ENCODE assay signal across 1 cellular context in the genomic region with DNA sequence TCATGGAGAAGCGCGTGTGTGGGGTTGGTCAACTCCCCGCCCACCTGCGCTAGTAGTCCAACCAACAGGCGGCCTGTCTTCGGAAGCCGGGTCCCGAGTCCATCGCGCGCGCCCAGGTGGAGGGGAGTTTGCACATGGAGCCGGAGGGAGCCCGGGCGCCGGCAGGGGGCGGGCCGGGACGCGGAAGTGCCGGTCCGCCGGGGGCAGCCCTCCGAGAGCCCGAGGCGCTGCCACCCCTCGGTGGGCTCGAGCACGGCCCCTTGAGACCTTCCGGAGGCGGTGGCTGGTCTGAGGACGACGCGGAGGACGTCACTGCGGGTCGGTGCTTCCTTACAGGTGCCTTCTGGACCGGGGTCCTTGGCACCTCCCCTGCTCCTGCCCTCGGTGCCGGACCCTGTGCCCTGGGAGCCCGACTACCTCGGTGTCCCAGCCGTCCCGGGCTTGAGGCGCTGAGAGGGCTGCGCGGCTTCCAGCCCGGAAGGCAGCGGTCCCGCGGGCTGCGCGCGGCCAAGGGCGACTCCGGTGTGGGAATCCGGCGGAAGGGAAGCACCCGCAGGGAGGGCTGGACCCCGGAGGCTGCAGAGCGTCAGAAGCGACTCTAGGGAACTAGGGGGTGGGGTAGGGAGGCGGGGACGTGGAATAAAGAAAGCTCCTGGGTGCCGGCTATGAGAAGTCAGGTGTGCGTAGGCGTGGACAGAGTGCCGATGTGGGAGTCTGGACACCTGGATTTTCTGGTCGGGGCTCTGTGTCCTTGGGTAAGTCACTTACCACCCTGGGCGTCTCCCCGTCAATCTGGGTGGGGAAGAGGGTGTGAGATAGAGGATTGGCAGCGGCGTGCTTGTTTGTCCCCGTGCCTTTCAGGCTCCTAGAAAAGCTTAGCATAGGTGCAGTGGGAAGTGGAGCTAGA.
TF ChIP-seq lines count a peak whose summit lies in the region.

No MANE protein-coding gene starts in this region.

TF ChIP-seq in WTC11, 78 proteins besides CTCF, POLR2A, EP300 and RAD21 (continued from another document):
- TF ChIP-seq AR (CRISPR knock-in tag; IDR thresholded peaks at IDR 0.05) (no peak), MLX (CRISPR knock-in tag; IDR thresholded peaks at IDR 0.05) (no peak), ZNF512 (CRISPR knock-in tag; IDR thresholded peaks at IDR 0.05; ENCODE audit: borderline replicate concordance) (no peak), NFE2L1 (CRISPR knock-in tag; IDR thresholded peaks at IDR 0.05) (peak; percentile 63; the same call in 1 of the 2 replicates), MYBL2 (CRISPR knock-in tag; IDR thresholded peaks at IDR 0.05) (peak; percentile 73; the same call in 1 of the 2 replicates)
